Comparison of ENCODE assay signal across 22 cellular contexts in genomic region chr2:26197516-26197915, GRCh38. TPM values are rescaled to one million over a fixed set of nuclear protein-coding genes. Genes with fewer than 3 reads are reported as not detected.
DNase-seq lines count a peak whose midpoint lies in the region; ATAC-seq, FAIRE-seq and TF ChIP-seq lines count a peak whose summit lies in the region.
"Had no signal": no experiment of that assay in that cellular context is flagged by ENCODE, and none has a peak within 500 bp of the region (broad histone marks: within the 10 kb centered on the region; RNA-seq: fewer than 3 reads in every experiment).

No MANE protein-coding gene starts in this region.

- H3K9me3 Mint-ChIP-seq in osteocyte (ENCODE audit: unreplicated experiment) (no peaks in the 10 kb centered on the region), mesothelial cell of epicardium (no peaks in the 10 kb centered on the region)

- in situ Hi-C loops in HepG2 (cut with HindIII; ENCODE audit: extremely low pct_ligation_motif_present, low pct_unique_long_range_greater_than_20kb) = no loop called here

- peaks cover 58% of the 10 kb centered on the region for H3K36me3 Mint-ChIP-seq in osteocyte (ENCODE audit: unreplicated experiment)
- H3K36me3 Mint-ChIP-seq in mesothelial cell of epicardium = peaks cover 55% of the 10 kb centered on the region

- no peak for TF ChIP-seq EP300 in HepG2 (IDR thresholded peaks at IDR 0.05; ENCODE audit: low read depth in 2 of 2, low read length in 2 of 2)
- no peak for TF ChIP-seq EP300 in HepG2 (CRISPR knock-in tag; IDR thresholded peaks at IDR 0.05; ENCODE audit: borderline replicate concordance)
- TF ChIP-seq EP300 in stomach (IDR thresholded peaks at IDR 0.05) = no peak

- H3K4me3 ChIP-seq in HepG2 (replicated peaks in 1 of 3; ENCODE audit: insufficient read depth in 1 of 3, low read depth in 2 of 3, low read length in 3 of 3) (no peak overlapping the region), right lobe of liver (no peak overlapping the region), stomach (no peak overlapping the region), MG63 (no peak overlapping the region)

- no peak overlapping the region for H3K4me2 ChIP-seq in HepG2 (ENCODE audit: low read depth, low read length)

- H3K9me3 ChIP-seq in HepG2 (ENCODE audit: low read length) = no peaks in the 10 kb centered on the region
- no peaks in the 10 kb centered on the region for H3K9me3 ChIP-seq in right lobe of liver
- no peaks in the 10 kb centered on the region for H3K9me3 ChIP-seq in stomach
- H3K9me3 ChIP-seq in MG63 = no peaks in the 10 kb centered on the region

- H3K27me3 Mint-ChIP-seq in osteocyte (ENCODE audit: unreplicated experiment) = no peaks in the 10 kb centered on the region
- H3K27me3 Mint-ChIP-seq in mesothelial cell of epicardium (ENCODE audit: low read depth) = no peaks in the 10 kb centered on the region
- H3K27me3 Mint-ChIP-seq: IgD-negative memory B cell had no signal

- DNase-seq in HepG2 (ENCODE audit: low spot score) = no peak
- DNase-seq in right lobe of liver = no peak
- DNase-seq in osteocyte (ENCODE audit: extremely low spot score, unreplicated experiment) = peak; percentile 30
- no peak for DNase-seq in stomach
- DNase-seq in mesothelial cell of epicardium (ENCODE audit: low spot score in 2 of 2, unreplicated experiment in 2 of 2) = no peak
- DNase-seq in MG63 = no peak
- DNase-seq: 8988T, AML-193, DMS53, GDM1, GOT3, HCEC 1CT, NCI-H1092 treated with DMSO at 0.1 percent for 48 hours, NCI-H2029 treated with DMSO at 0.1 percent for 48 hours, NCI-H524, NCI-H774, PC-3, SHP77 had no signal

- no peaks in the 10 kb centered on the region for H3K4me1 Mint-ChIP-seq in osteocyte (ENCODE audit: unreplicated experiment)
- peaks cover 32% of the 10 kb centered on the region for H3K4me1 Mint-ChIP-seq in mesothelial cell of epicardium

- TF ChIP-seq POLR2A in HepG2 (IDR thresholded peaks at IDR 0.05; ENCODE audit: insufficient read depth in 1 of 2, low read depth in 2 of 2, low read length in 2 of 2) = no peak
- no peak for TF ChIP-seq POLR2A in right lobe of liver (IDR thresholded peaks at IDR 0.05)
- TF ChIP-seq POLR2A in stomach (IDR thresholded peaks at IDR 0.05) = no peak

- no peak overlapping the region for H3K4me3 Mint-ChIP-seq in osteocyte (ENCODE audit: unreplicated experiment)
- H3K4me3 Mint-ChIP-seq in mesothelial cell of epicardium = no peak overlapping the region

- no peak for TF ChIP-seq CTCF in HepG2 (CRISPR knock-in tag; IDR thresholded peaks at IDR 0.05)
- no peak for TF ChIP-seq CTCF in right lobe of liver (IDR thresholded peaks at IDR 0.05)
- TF ChIP-seq CTCF in VCaP (conservative IDR thresholded peaks at IDR 0.05) = no peak
- no peak for TF ChIP-seq CTCF in osteocyte (IDR thresholded peaks at IDR 0.05)
- no peak for TF ChIP-seq CTCF in stomach (IDR thresholded peaks at IDR 0.05)
- no peak for TF ChIP-seq CTCF in mesothelial cell of epicardium (IDR thresholded peaks at IDR 0.05; ENCODE audit: unreplicated experiment)

- H4K20me1 ChIP-seq in HepG2 (ENCODE audit: insufficient read depth, low read length) = no peaks in the 10 kb centered on the region

- 98% methylated on average over 4 of the region's 4 CpGs for WGBS in HepG2 (ENCODE audit: low lambda C conversion rate)
- WGBS in right lobe of liver (ENCODE audit: insufficient coverage, low coverage, low lambda C conversion rate, missing lambda C conversion rate) = 90% methylated on average over 4 of the region's 4 CpGs
- WGBS in stomach, 5 donors = 88 to 95% (median 88%) methylated on average over 4 of the region's 4 CpGs

- intact Hi-C loops in HepG2 (cut with micrococcal nuclease; ENCODE audit: unreplicated experiment) (no loop called here), right lobe of liver (cut with DNase I) (no loop called here), stomach (cut with DNase I; ENCODE audit: low total_unique reads) (no loop called here)

- no peak overlapping the region for H3K27ac Mint-ChIP-seq in osteocyte (ENCODE audit: unreplicated experiment)
- no peak overlapping the region for H3K27ac Mint-ChIP-seq in mesothelial cell of epicardium

- H3K4me1 ChIP-seq in HepG2 (ENCODE audit: insufficient read depth, low read length) = no peaks in the 10 kb centered on the region
- H3K4me1 ChIP-seq in right lobe of liver = no peaks in the 10 kb centered on the region
- no peaks in the 10 kb centered on the region for H3K4me1 ChIP-seq in stomach

- H2AFZ ChIP-seq in HepG2 (ENCODE audit: low read length) = no peak overlapping the region

- CTCF ChIA-PET in HepG2 (lab: Yijun Ruan, JAX; ENCODE audit: low intra/inter-chr PET ratio, low total read pairs) = no interaction called here

- H3K27me3 ChIP-seq in HepG2 (ENCODE audit: control insufficient read depth in 1 of 2, insufficient read depth in 2 of 2, low read length in 2 of 2) (no peaks in the 10 kb centered on the region), right lobe of liver (no peaks in the 10 kb centered on the region), stomach (no peaks in the 10 kb centered on the region), MG63 (no peaks in the 10 kb centered on the region)

- no TSS peak for BruUV-seq in HepG2 (replicated peaks; lab: Mats Ljungman, UMichigan)

- POLR2A ChIA-PET in HepG2 (lab: Yijun Ruan, JAX) = no interaction called here

- no peak for FAIRE-seq in HepG2 (lab: Jason Lieb, UNC)
- FAIRE-seq: HTR-8/SVneo had no signal

- H3K36me3 ChIP-seq in HepG2 (replicated peaks in 1 of 2; ENCODE audit: control insufficient read depth in 1 of 2, insufficient read depth in 2 of 2, low read length in 2 of 2) = peaks cover 38 to 92% of the 10 kb centered on the region in 2 experiments
- peaks cover 3 to 95% (median 65%) of the 10 kb centered on the region in 4 donors for H3K36me3 ChIP-seq in right lobe of liver
- H3K36me3 ChIP-seq in stomach = peaks cover 72 to 100% (median 100%) of the 10 kb centered on the region in 4 donors
- H3K36me3 ChIP-seq in MG63 = peaks cover 82% of the 10 kb centered on the region

- H3K27ac ChIP-seq in HepG2 (ENCODE audit: extremely low read length, insufficient read depth, low read length) (no peak overlapping the region), right lobe of liver (no peak overlapping the region), VCaP (peak overlapping the region; percentile 59), stomach (no peak overlapping the region)
- H3K27ac ChIP-seq: C4-2B had no signal

- no peak overlapping the region for H3K9ac ChIP-seq in HepG2 (ENCODE audit: insufficient read depth, low read depth, low read length)

- H3K79me2 ChIP-seq in HepG2 (ENCODE audit: insufficient read depth, low read length) = no peaks in the 10 kb centered on the region

- ATAC-seq in HepG2 (peak; percentile 12; the same call in 1 of the 3 replicates), right lobe of liver (no peak)
- ATAC-seq: PC-3 had no signal

- no peak for TF ChIP-seq RAD21 in HepG2 (CRISPR knock-in tag; IDR thresholded peaks at IDR 0.05)

RNA-seq across cellular contexts. Expression of gene GAREM2, which starts 24.6 kb away (rescaled TPM):
- total RNA-seq in HepG2 (2016; rRNA removed; fragmentation: Illumina TruSeq; extraction: Trizol) (0.31 and 0.38 TPM in 2 replicates), right lobe of liver (under 1 TPM in 5 of 6 experiments, not detected in 1; 0.11 to 0.34 (median 0.20) TPM), osteocyte (15.2 and 20.8 TPM in 2 replicates), stomach (1 to 10 TPM in 2 of 5 donors, under 1 TPM in 1, not detected in 2; under 0.01 to 2.3 (median 1.5) TPM), mesothelial cell of epicardium (25.0 to 27.5 TPM (median 26.4 TPM) in 3 replicates)
- 0.10 and 0.18 TPM in 2 replicates for total RNA-seq in HepG2 (2016; cell fraction: cytosol; rRNA removed; fragmentation: Illumina TruSeq; extraction: Trizol; ENCODE audit: low read depth)
- total RNA-seq in HepG2 (2016; cell fraction: insoluble cytoplasmic fraction; rRNA removed; fragmentation: Illumina TruSeq; extraction: Trizol) = 0.35 and 0.36 TPM in 2 replicates
- 0.55 and 0.62 TPM in 2 replicates for total RNA-seq in HepG2 (2016; cell fraction: membrane; rRNA removed; fragmentation: Illumina TruSeq; extraction: Trizol)
- 0.28 and 0.94 TPM in 2 replicates for total RNA-seq in HepG2 (2016; cell fraction: nucleus; rRNA removed; fragmentation: Illumina TruSeq; extraction: Trizol)
- polyA plus RNA-seq in HepG2 (2011; rRNA removed) (0.29 and 0.37 TPM in 2 replicates), stomach (1 to 10 TPM in 1 of 3 donors, under 1 TPM in 2; 0.83 to 1.7 (median 0.87) TPM)
- polyA plus RNA-seq in HepG2 (2011; cell fraction: cytosol; rRNA removed) = 0.25 and 0.29 TPM in 2 replicates
- 0.54 and 0.56 TPM in 2 replicates for polyA plus RNA-seq in HepG2 (2011; cell fraction: nucleus; rRNA removed)
- polyA plus RNA-seq in HepG2 (2012) = 0.31 and 0.47 TPM in 2 replicates
- 0.35 and 0.49 TPM in 2 replicates for polyA plus RNA-seq in HepG2 (2016; cell fraction: cytosol; fragmentation: Illumina TruSeq; extraction: Trizol; ENCODE audit: low read depth)
- 0.88 and 1.2 TPM in 2 replicates for polyA plus RNA-seq in HepG2 (2016; cell fraction: insoluble cytoplasmic fraction; fragmentation: Illumina TruSeq; extraction: Trizol; ENCODE audit: low read depth)
- 0.48 and 0.61 TPM in 2 replicates for polyA plus RNA-seq in HepG2 (2016; cell fraction: membrane; fragmentation: Illumina TruSeq; extraction: Trizol; ENCODE audit: low read depth)
- 0.59 and 1.1 TPM in 2 replicates for polyA plus RNA-seq in HepG2 (2016; cell fraction: nucleus; fragmentation: Illumina TruSeq; extraction: Trizol; ENCODE audit: insufficient read depth, low read depth)
- 1.0 TPM in 1 of 2 replicates, not detected in the other for polyA minus RNA-seq in HepG2 (2011; rRNA and poly(A)+ RNA removed; ENCODE audit: low replicate concordance)
- 0.35 and 1.1 TPM in 2 replicates for polyA minus RNA-seq in HepG2 (2011; cell fraction: cytosol; rRNA and poly(A)+ RNA removed)
- 0.25 and 0.26 TPM in 2 replicates for polyA minus RNA-seq in HepG2 (2011; cell fraction: nucleus; rRNA and poly(A)+ RNA removed)
- 0.20 and 0.33 TPM in 2 replicates for total RNA-seq in MG63 (2014; rRNA removed; shearing (Covaris generic); ENCODE audit: low replicate concordance)

RNA-seq across cellular contexts. Expression of gene HADHA, which starts 46.9 kb away (rescaled TPM):
- total RNA-seq in HepG2 (2016; rRNA removed; fragmentation: Illumina TruSeq; extraction: Trizol) = 270 and 385 TPM in 2 replicates
- 28.5 and 37.3 TPM in 2 replicates for total RNA-seq in HepG2 (2016; cell fraction: cytosol; rRNA removed; fragmentation: Illumina TruSeq; extraction: Trizol; ENCODE audit: low read depth)
- total RNA-seq in HepG2 (2016; cell fraction: insoluble cytoplasmic fraction; rRNA removed; fragmentation: Illumina TruSeq; extraction: Trizol) = 269 and 366 TPM in 2 replicates
- total RNA-seq in HepG2 (2016; cell fraction: membrane; rRNA removed; fragmentation: Illumina TruSeq; extraction: Trizol) = 91.6 and 115 TPM in 2 replicates
- total RNA-seq in HepG2 (2016; cell fraction: nucleus; rRNA removed; fragmentation: Illumina TruSeq; extraction: Trizol) = 133 TPM in 2 replicates
- 101 and 102 TPM in 2 replicates for polyA plus RNA-seq in HepG2 (2011; rRNA removed)
- polyA plus RNA-seq in HepG2 (2011; cell fraction: cytosol; rRNA removed) = 101 and 123 TPM in 2 replicates
- 35.5 and 47.7 TPM in 2 replicates for polyA plus RNA-seq in HepG2 (2011; cell fraction: nucleus; rRNA removed)
- polyA plus RNA-seq in HepG2 (2012) = 178 and 209 TPM in 2 replicates
- 28.3 and 35.5 TPM in 2 replicates for polyA plus RNA-seq in HepG2 (2016; cell fraction: cytosol; fragmentation: Illumina TruSeq; extraction: Trizol; ENCODE audit: low read depth)
- 311 and 319 TPM in 2 replicates for polyA plus RNA-seq in HepG2 (2016; cell fraction: insoluble cytoplasmic fraction; fragmentation: Illumina TruSeq; extraction: Trizol; ENCODE audit: low read depth)
- 67.7 and 83.6 TPM in 2 replicates for polyA plus RNA-seq in HepG2 (2016; cell fraction: membrane; fragmentation: Illumina TruSeq; extraction: Trizol; ENCODE audit: low read depth)
- polyA plus RNA-seq in HepG2 (2016; cell fraction: nucleus; fragmentation: Illumina TruSeq; extraction: Trizol; ENCODE audit: insufficient read depth, low read depth) = 138 and 139 TPM in 2 replicates
- polyA minus RNA-seq in HepG2 (2011; rRNA and poly(A)+ RNA removed; ENCODE audit: low replicate concordance) = 135 and 171 TPM in 2 replicates
- 120 and 132 TPM in 2 replicates for polyA minus RNA-seq in HepG2 (2011; cell fraction: cytosol; rRNA and poly(A)+ RNA removed)
- polyA minus RNA-seq in HepG2 (2011; cell fraction: nucleus; rRNA and poly(A)+ RNA removed) = 57.7 and 75.8 TPM in 2 replicates
- 100 to 1,000 TPM; 115 to 246 (median 160) TPM for total RNA-seq in right lobe of liver
- 114 and 124 TPM in 2 replicates for total RNA-seq in osteocyte
- 100 to 1,000 TPM in 3 of 5 donors, 10 to 100 TPM in 2; 79.7 to 144 (median 100) TPM for total RNA-seq in stomach
- polyA plus RNA-seq in stomach = 10 to 100 TPM; 53.2 to 80.3 (median 56.3) TPM
- 95.5 to 100 TPM (median 97.4 TPM) in 3 replicates for total RNA-seq in mesothelial cell of epicardium
- 141 and 162 TPM in 2 replicates for total RNA-seq in MG63 (2014; rRNA removed; shearing (Covaris generic); ENCODE audit: low replicate concordance)

RNA-seq across cellular contexts. Expression of gene HADHB, which starts 47.2 kb away (rescaled TPM):
- total RNA-seq in HepG2 (2016; rRNA removed; fragmentation: Illumina TruSeq; extraction: Trizol) (238 and 304 TPM in 2 replicates), right lobe of liver (100 to 1,000 TPM; 129 to 295 (median 219) TPM), osteocyte (93.1 and 98.5 TPM in 2 replicates), stomach (100 to 1,000 TPM in 3 of 5 donors, 10 to 100 TPM in 2; 72.9 to 178 (median 123) TPM), mesothelial cell of epicardium (79.4 to 85.5 TPM (median 83.2 TPM) in 3 replicates)
- 27.8 and 28.9 TPM in 2 replicates for total RNA-seq in HepG2 (2016; cell fraction: cytosol; rRNA removed; fragmentation: Illumina TruSeq; extraction: Trizol; ENCODE audit: low read depth)
- 239 and 297 TPM in 2 replicates for total RNA-seq in HepG2 (2016; cell fraction: insoluble cytoplasmic fraction; rRNA removed; fragmentation: Illumina TruSeq; extraction: Trizol)
- 45.3 and 49.2 TPM in 2 replicates for total RNA-seq in HepG2 (2016; cell fraction: membrane; rRNA removed; fragmentation: Illumina TruSeq; extraction: Trizol)
- total RNA-seq in HepG2 (2016; cell fraction: nucleus; rRNA removed; fragmentation: Illumina TruSeq; extraction: Trizol) = 107 and 123 TPM in 2 replicates
- polyA plus RNA-seq in HepG2 (2011; rRNA removed) (97.1 and 112 TPM in 2 replicates), stomach (100 to 1,000 TPM in 1 of 3 donors, 10 to 100 TPM in 2; 70.4 to 103 (median 80.1) TPM)
- 101 and 128 TPM in 2 replicates for polyA plus RNA-seq in HepG2 (2011; cell fraction: cytosol; rRNA removed)
- 35.3 and 43.0 TPM in 2 replicates for polyA plus RNA-seq in HepG2 (2011; cell fraction: nucleus; rRNA removed)
- 78.1 and 124 TPM in 2 replicates for polyA plus RNA-seq in HepG2 (2012)
- polyA plus RNA-seq in HepG2 (2016; cell fraction: cytosol; fragmentation: Illumina TruSeq; extraction: Trizol; ENCODE audit: low read depth) = 19.4 and 19.7 TPM in 2 replicates
- 261 and 264 TPM in 2 replicates for polyA plus RNA-seq in HepG2 (2016; cell fraction: insoluble cytoplasmic fraction; fragmentation: Illumina TruSeq; extraction: Trizol; ENCODE audit: low read depth)
- 31.8 and 34.9 TPM in 2 replicates for polyA plus RNA-seq in HepG2 (2016; cell fraction: membrane; fragmentation: Illumina TruSeq; extraction: Trizol; ENCODE audit: low read depth)
- polyA plus RNA-seq in HepG2 (2016; cell fraction: nucleus; fragmentation: Illumina TruSeq; extraction: Trizol; ENCODE audit: insufficient read depth, low read depth) = 130 and 134 TPM in 2 replicates
- polyA minus RNA-seq in HepG2 (2011; rRNA and poly(A)+ RNA removed; ENCODE audit: low replicate concordance) = 138 and 239 TPM in 2 replicates
- 86.5 and 95.1 TPM in 2 replicates for polyA minus RNA-seq in HepG2 (2011; cell fraction: cytosol; rRNA and poly(A)+ RNA removed)
- polyA minus RNA-seq in HepG2 (2011; cell fraction: nucleus; rRNA and poly(A)+ RNA removed) = 71.3 and 79.6 TPM in 2 replicates
- 16.5 and 30.2 TPM in 2 replicates for total RNA-seq in MG63 (2014; rRNA removed; shearing (Covaris generic); ENCODE audit: low replicate concordance)
